ENCODE assay signal across 9 cellular contexts in the genomic region with DNA sequence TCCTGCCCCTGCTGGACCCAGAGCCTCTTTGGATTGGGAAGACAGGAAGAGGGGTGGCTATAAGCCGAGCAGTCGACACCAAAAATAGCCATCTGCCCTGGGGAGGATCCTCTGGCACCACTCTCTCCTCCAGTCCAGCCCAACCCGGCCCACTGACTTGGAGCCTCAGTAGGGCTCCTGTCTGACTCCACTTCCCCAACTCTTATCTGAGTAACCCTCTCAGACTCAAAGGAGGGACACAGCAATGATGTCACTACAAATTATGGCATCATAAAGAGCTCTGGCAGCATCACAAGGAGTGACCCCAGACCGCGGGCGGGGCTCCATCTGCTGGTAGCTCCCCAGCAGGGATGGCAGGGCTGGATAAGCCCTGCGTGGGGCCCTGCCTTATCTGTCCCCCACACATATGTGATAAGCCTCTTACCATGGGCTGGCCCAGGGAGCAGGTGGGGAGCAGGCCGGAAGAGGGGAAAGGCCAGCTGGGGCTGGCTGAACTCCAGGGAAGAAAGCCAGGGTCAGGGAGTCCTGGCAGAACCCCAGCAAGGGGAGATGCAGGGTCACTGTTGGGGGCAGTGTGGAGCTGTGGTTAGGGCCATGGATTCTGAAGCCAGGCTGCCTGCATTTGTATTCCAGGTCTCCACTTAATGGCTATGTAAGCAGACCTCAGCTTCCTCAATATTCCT. TPM values are rescaled to one million over a fixed set of nuclear protein-coding genes. Genes with fewer than 3 reads are reported as not detected.
DNase-seq lines count a peak whose midpoint lies in the region; ATAC-seq, FAIRE-seq and TF ChIP-seq lines count a peak whose summit lies in the region.
"Had no signal": no experiment of that assay in that cellular context is flagged by ENCODE, and none has a peak within 500 bp of the region (broad histone marks: within the 10 kb centered on the region; RNA-seq: fewer than 3 reads in every experiment).

No MANE protein-coding gene starts in this region.

- H4K20me1 ChIP-seq in OCI-LY3 (ENCODE audit: insufficient read depth, low read length): no peaks in the 10 kb centered on the region

- no peaks in the 10 kb centered on the region for H3K36me3 Mint-ChIP-seq in activated T-cell treated with anti-CD3 and anti-CD28 coated beads, Interleukin-2, amount 50 U/mL, for 4 hours (ENCODE audit: insufficient read depth)

- CTCF ChIA-PET in A549 (lab: Yijun Ruan, JAX): interaction anchor here (0.9 to 25.3 kb wide), 19 partner anchors 10 to 616 kb away, joined by 3 to 412 read pairs (median 5); a partner anchor contains a TSS

- no peaks in the 10 kb centered on the region for H3K79me2 ChIP-seq in OCI-LY3 (ENCODE audit: low read length)

- H2AFZ ChIP-seq in OCI-LY3 (ENCODE audit: low read depth, low read length): no peak overlapping the region

- no peak for FAIRE-seq in A549 (lab: Jason Lieb, UNC)

- DNase-seq in A549 (ENCODE audit: low read depth in 1 of 2, low spot score in 1 of 2): no peak
- peak in 2 of 10 donors; percentile 41 to 51 for DNase-seq in dorsolateral prefrontal cortex
- DNase-seq in NCI-H1930 (lab: John Stamatoyannopoulos, UW): no peak
- no peak for DNase-seq in stimulated activated CD4-positive, alpha-beta T cell treated with anti-CD3 and anti-CD28 coated beads, Interleukin-4, amount 100 ng/mL, for 1 hour
- no peak for DNase-seq in activated T-cell treated with anti-CD3 and anti-CD28 coated beads, Interleukin-2, amount 50 U/mL, for 4 hours

- H3K27me3 ChIP-seq in OCI-LY3 (ENCODE audit: low read depth, low read length) (no peaks in the 10 kb centered on the region), dorsolateral prefrontal cortex (no peaks in the 10 kb centered on the region), muscle layer of colon (ENCODE audit: control insufficient read depth in 1 of 2, insufficient read depth in 2 of 2, low read length in 2 of 2) (no peaks in the 10 kb centered on the region)

- H3K4me3 ChIP-seq in A549 (no peak overlapping the region), OCI-LY3 (ENCODE audit: low read length) (no peak overlapping the region), dorsolateral prefrontal cortex (no peak overlapping the region), muscle layer of colon (ENCODE audit: low read depth in 1 of 2, low read length in 2 of 2) (peak overlapping the region in 1 of 2 donors; percentile 5)

- no peak for TF ChIP-seq EP300 in A549 (IDR thresholded peaks at IDR 0.05)

- peak overlapping the region; percentile 20; the same call in 1 of the 3 replicates for H3K4me2 ChIP-seq in A549
- no peak overlapping the region for H3K4me2 ChIP-seq in OCI-LY3 (ENCODE audit: low read length)

- H3K27ac ChIP-seq in A549 (peak overlapping the region; percentile 63 to 77; a peak in 5 of 6 replicates), OCI-LY3 (ENCODE audit: low read length) (no peak overlapping the region), dorsolateral prefrontal cortex (peak overlapping the region in 58 of 59 donors; percentile 33 to 97 (median 78)), muscle layer of colon (ENCODE audit: low read depth, low read length) (peak overlapping the region; percentile 56)

- TF ChIP-seq CTCF in A549 (IDR thresholded peaks at IDR 0.05): no peak
- TF ChIP-seq CTCF in OCI-LY3 (IDR thresholded peaks at IDR 0.05; ENCODE audit: low read depth, low read length): 0 out of 2 replicates have a peak, but pooled peaks have one; percentile 16
- TF ChIP-seq CTCF in dorsolateral prefrontal cortex (IDR thresholded peaks at IDR 0.05 in 54 of 56, conservative IDR thresholded peaks at IDR 0.05 in 2 of 56; ENCODE audit: low read depth in 1 of 56, partially characterized antibody in 56 of 56): peak in 2 of 56 donors; percentile 12 to 28

- 79% methylated on average over 4 of the region's 8 CpGs for WGBS in A549 (ENCODE audit: missing lambda C conversion rate)

- no peak for TF ChIP-seq RAD21 in A549 (conservative IDR thresholded peaks at IDR 0.05 in 1 of 2, IDR thresholded peaks at IDR 0.05 in 1 of 2)

- no peaks in the 10 kb centered on the region for H3K36me3 ChIP-seq in OCI-LY3 (replicated peaks; ENCODE audit: low read depth, low read length)
- H3K36me3 ChIP-seq in muscle layer of colon (ENCODE audit: insufficient read depth, low read length): no peaks in the 10 kb centered on the region

- H3K27me3 Mint-ChIP-seq in activated T-cell treated with anti-CD3 and anti-CD28 coated beads, Interleukin-2, amount 50 U/mL, for 4 hours (ENCODE audit: low read depth): no peaks in the 10 kb centered on the region

- TF ChIP-seq POLR2A in A549 (IDR thresholded peaks at IDR 0.05; ENCODE audit: low read length): no peak

- intact Hi-C loops in dorsolateral prefrontal cortex (cut with DNase I): loop anchor here (1.0 to 10.0 kb wide), 8 partner anchors 31 to 811 kb away; a partner anchor contains a TSS

- no peaks in the 10 kb centered on the region for H3K9me3 ChIP-seq in A549
- H3K9me3 ChIP-seq in OCI-LY3 (ENCODE audit: insufficient read depth, low read length): no peaks in the 10 kb centered on the region
- no peaks in the 10 kb centered on the region for H3K9me3 ChIP-seq in muscle layer of colon (ENCODE audit: low read length)

- H3K9me3 Mint-ChIP-seq in activated T-cell treated with anti-CD3 and anti-CD28 coated beads, Interleukin-2, amount 50 U/mL, for 4 hours: no peaks in the 10 kb centered on the region
- H3K9me3 Mint-ChIP-seq: activated CD4-positive, alpha-beta T cell treated with anti-CD3 and anti-CD28 coated beads, Interleukin-2, amount 10 ng/mL, durations not matched to agents 7 days and 5 days had no signal

- H3K4me1 ChIP-seq in A549 (peaks cover 31% of the 10 kb centered on the region), OCI-LY3 (ENCODE audit: low read length) (peaks cover 21% of the 10 kb centered on the region), muscle layer of colon (ENCODE audit: insufficient read depth, low read length) (peaks cover 57% of the 10 kb centered on the region)

- no peak overlapping the region for H3K9ac ChIP-seq in OCI-LY3 (ENCODE audit: low read length)
- peak overlapping the region; percentile 11 for H3K9ac ChIP-seq in muscle layer of colon (ENCODE audit: low read length)

- POLR2A ChIA-PET in A549 (lab: Yijun Ruan, JAX): interaction anchor here (0.5 kb wide), 1 partner anchor 9 kb away, joined by 3 read pairs; no protein-coding TSS in a partner anchor

- ATAC-seq in A549 (peak in 1 of 2 experiments; percentile 49; a peak in 3 of 6 replicates), HG03342 (IDR thresholded peaks at IDR 0.05; ENCODE audit: unreplicated experiment) (no peak)
- no peak for ATAC-seq in activated T-cell treated with anti-CD3 and anti-CD28 coated beads, Interleukin-2, amount 50 U/mL, for 4 hours

- no peak overlapping the region for H3K4me3 Mint-ChIP-seq in activated T-cell treated with anti-CD3 and anti-CD28 coated beads, Interleukin-2, amount 50 U/mL, for 4 hours
- H3K4me3 Mint-ChIP-seq: activated CD4-positive, alpha-beta T cell treated with anti-CD3 and anti-CD28 coated beads, Interleukin-2, amount 10 ng/mL, durations not matched to agents 7 days and 5 days had no signal

- H3K4me1 Mint-ChIP-seq in activated T-cell treated with anti-CD3 and anti-CD28 coated beads, Interleukin-2, amount 50 U/mL, for 4 hours (ENCODE audit: low read depth): peaks cover 5% of the 10 kb centered on the region

TF ChIP-seq in A549, 52 proteins besides CTCF, POLR2A, EP300 and RAD21 (continues in another document):
- TF ChIP-seq JUNB (IDR thresholded peaks at IDR 0.05) (no peak), BHLHE40 (IDR thresholded peaks at IDR 0.05; ENCODE audit: low read depth, low read length) (no peak), RCOR1 (IDR thresholded peaks at IDR 0.05; ENCODE audit: low read depth, low read length) (no peak), POLR2AphosphoS2 (conservative IDR thresholded peaks at IDR 0.05; ENCODE audit: low read length) (no peak), HOXB5 (CRISPR knock-in tag; IDR thresholded peaks at IDR 0.05) (no peak), NR3C1 (IDR thresholded peaks at IDR 0.05) (no peak), RARB (CRISPR knock-in tag; IDR thresholded peaks at IDR 0.05) (no peak), EHMT2 (IDR thresholded peaks at IDR 0.05; ENCODE audit: low read depth) (no peak), KDM1A (IDR thresholded peaks at IDR 0.05; ENCODE audit: low read depth) (no peak), ZSCAN20 (CRISPR knock-in tag; IDR thresholded peaks at IDR 0.05) (no peak), ESRRA (IDR thresholded peaks at IDR 0.05; ENCODE audit: borderline replicate concordance, low read length) (no peak), FOSL2 (IDR thresholded peaks at IDR 0.05) (no peak), FOSL2 (CRISPR knock-in tag; IDR thresholded peaks at IDR 0.05) (no peak), MAZ (IDR thresholded peaks at IDR 0.05; ENCODE audit: borderline replicate concordance, low read depth, low read length) (no peak)

RNA-seq across cellular contexts. Expression of a gene that starts 4.6 kb away (rescaled TPM):
- 9.0 and 10.5 TPM in 2 replicates for polyA plus RNA-seq in A549 (2011; rRNA removed)
- polyA plus RNA-seq in A549 (2012; cell fraction: cytosol; rRNA removed): 6.4 and 8.3 TPM in 2 replicates
- polyA plus RNA-seq in A549 (2012; cell fraction: nucleus; rRNA removed): 15.9 and 22.1 TPM in 2 replicates
- 11.1 to 17.7 TPM (median 17.3 TPM) in 3 replicates for polyA plus RNA-seq in A549 (2017; fragmentation: RNase III; extraction: RNeasy Plus Mini Kit Qiagen cat#74134 plus additional on column Dnase treatment)
- 22.0 and 24.1 TPM in 2 replicates for polyA minus RNA-seq in A549 (2011; rRNA and poly(A)+ RNA removed)
- 10 to 100 TPM; 10.7 to 88.7 (median 26.9) TPM for total RNA-seq in dorsolateral prefrontal cortex
- total RNA-seq in activated T-cell treated with anti-CD3 and anti-CD28 coated beads, Interleukin-2, amount 50 U/mL, for 4 hours: 10 to 100 TPM; 14.3 to 25.0 (median 18.3) TPM

RNA-seq across cellular contexts. Expression of a gene that starts 44.5 kb away (rescaled TPM):
- polyA plus RNA-seq in A549 (2011; rRNA removed) (2.0 and 2.9 TPM in 2 replicates), A549 (2017; fragmentation: RNase III; extraction: RNeasy Plus Mini Kit Qiagen cat#74134 plus additional on column Dnase treatment) (9.3 to 12.5 TPM (median 10.2 TPM) in 3 replicates)
- polyA plus RNA-seq in A549 (2012; cell fraction: cytosol; rRNA removed): 3.5 and 5.4 TPM in 2 replicates
- 12.0 and 17.8 TPM in 2 replicates for polyA plus RNA-seq in A549 (2012; cell fraction: nucleus; rRNA removed)
- polyA minus RNA-seq in A549 (2011; rRNA and poly(A)+ RNA removed): 2.0 and 2.4 TPM in 2 replicates
- total RNA-seq in dorsolateral prefrontal cortex: 10 to 100 TPM in 119 of 120 experiments, 1 to 10 TPM in 1; 9.0 to 34.0 (median 18.6) TPM
- 1 to 10 TPM; 1.0 to 1.8 (median 1.2) TPM for total RNA-seq in activated T-cell treated with anti-CD3 and anti-CD28 coated beads, Interleukin-2, amount 50 U/mL, for 4 hours

RNA-seq across cellular contexts. Expression of a gene that starts 56.9 kb away (rescaled TPM):
- polyA plus RNA-seq in A549 (2011; rRNA removed) (19.0 and 21.2 TPM in 2 replicates), A549 (2017; fragmentation: RNase III; extraction: RNeasy Plus Mini Kit Qiagen cat#74134 plus additional on column Dnase treatment) (35.8 to 36.4 TPM (median 36.0 TPM) in 3 replicates)
- polyA plus RNA-seq in A549 (2012; cell fraction: cytosol; rRNA removed): 35.2 and 58.6 TPM in 2 replicates
- polyA plus RNA-seq in A549 (2012; cell fraction: nucleus; rRNA removed): 49.6 and 74.1 TPM in 2 replicates
- 30.4 and 32.3 TPM in 2 replicates for polyA minus RNA-seq in A549 (2011; rRNA and poly(A)+ RNA removed)
- total RNA-seq in dorsolateral prefrontal cortex: 10 to 100 TPM; 33.5 to 97.8 (median 48.8) TPM
- 10 to 100 TPM; 32.1 to 35.1 (median 33.7) TPM for total RNA-seq in activated T-cell treated with anti-CD3 and anti-CD28 coated beads, Interleukin-2, amount 50 U/mL, for 4 hours
